Comparison of ENCODE assay signal across 13 cellular contexts in the genomic region with DNA sequence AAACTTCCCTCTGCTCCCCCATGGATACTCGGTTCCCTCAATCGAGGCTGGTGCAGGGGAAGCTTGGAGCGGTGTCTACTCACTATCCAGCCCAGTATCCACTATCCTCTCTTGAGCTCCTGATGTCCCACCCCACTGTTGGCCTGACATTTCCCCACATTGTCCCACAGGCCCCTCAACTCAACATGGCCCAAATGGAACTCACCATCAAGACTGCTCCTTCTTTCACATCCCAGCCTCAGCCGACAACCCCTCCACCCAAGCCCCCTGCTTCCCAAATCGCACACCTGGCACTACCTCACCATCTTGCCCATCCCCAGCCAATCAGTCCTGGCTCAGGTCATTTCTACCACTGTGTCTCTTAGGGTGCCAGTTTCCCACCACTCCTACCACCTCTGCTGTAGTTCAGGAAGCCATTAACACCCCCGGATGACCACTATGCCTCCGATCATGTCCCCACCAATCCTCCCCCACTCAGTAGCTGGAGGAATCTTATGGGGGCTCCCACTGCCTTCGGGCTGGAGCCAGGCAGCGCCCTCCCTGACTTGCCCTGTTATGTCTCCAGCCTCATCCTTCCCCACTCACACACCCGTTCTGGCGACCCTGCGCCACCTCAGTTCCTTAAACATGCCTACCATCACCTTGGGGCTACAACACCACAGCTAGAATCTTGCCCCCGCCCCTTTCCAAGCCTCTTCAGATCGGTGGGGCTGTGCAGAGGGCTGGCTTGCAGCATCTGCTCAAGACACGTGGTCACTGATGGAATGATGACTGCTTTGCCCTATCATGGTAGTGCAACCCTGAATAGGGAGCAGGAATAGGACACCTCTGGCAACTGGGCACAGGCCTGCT.
A peak's percentile ranks its signal among the peaks of the same experiment; 100 is the strongest.
DNase-seq lines count a peak whose midpoint lies in the region; ATAC-seq, FAIRE-seq and TF ChIP-seq lines count a peak whose summit lies in the region.
"Had no signal": no experiment of that assay in that cellular context is flagged by ENCODE, and none has a peak within 500 bp of the region (broad histone marks: within the 10 kb centered on the region; RNA-seq: fewer than 3 reads in every experiment).

No MANE protein-coding gene starts in this region.

- no peak overlapping the region for H3K27ac ChIP-seq in upper lobe of left lung
- H3K27ac ChIP-seq: BLaER1 treated with 17β-estradiol and CSF1 and Interleukin-3, amounts not matched to agents 10 nM and 100 nM had no signal

- no peak for ATAC-seq in activated naive CD8-positive, alpha-beta T cell treated with anti-CD3 and anti-CD28 coated beads, Interleukin-2, amount 10 ng/mL, durations not matched to agents 7 days and 5 days (ENCODE audit: low read depth)
- no peak for ATAC-seq in HG02571 (IDR thresholded peaks at IDR 0.05; ENCODE audit: unreplicated experiment)
- ATAC-seq in upper lobe of left lung (ENCODE audit: low FRiP score in 2 of 2): no peak
- ATAC-seq: HCT116 had no signal

- no peak overlapping the region for H3K4me3 ChIP-seq in bronchial epithelial cell (ENCODE audit: low read depth, low read length)
- H3K4me3 ChIP-seq in upper lobe of left lung: no peak overlapping the region
- H3K4me3 ChIP-seq: BLaER1 treated with 17β-estradiol and CSF1 and Interleukin-3, amounts not matched to agents 10 nM and 100 nM had no signal

- POLR2A ChIA-PET in activated naive CD8-positive, alpha-beta T cell treated with anti-CD3 and anti-CD28 coated beads, Interleukin-2, amount 10 ng/mL, durations not matched to agents 7 days and 5 days (lab: Charles Lee): no interaction called here

- no peaks in the 10 kb centered on the region for H3K9me3 Mint-ChIP-seq in activated naive CD8-positive, alpha-beta T cell treated with anti-CD3 and anti-CD28 coated beads, Interleukin-2, amount 10 ng/mL, durations not matched to agents 7 days and 5 days
- no peaks in the 10 kb centered on the region for H3K9me3 Mint-ChIP-seq in activated naive CD8-positive, alpha-beta T cell treated with anti-CD3 and anti-CD28 coated beads for 36 hours
- no peaks in the 10 kb centered on the region for H3K9me3 Mint-ChIP-seq in neural crest cell

- 93 to 94% methylated on average over 14 to 15 of the region's 15 CpGs for WGBS in upper lobe of left lung, 2 donors

- no peaks in the 10 kb centered on the region for H3K36me3 Mint-ChIP-seq in activated naive CD8-positive, alpha-beta T cell treated with anti-CD3 and anti-CD28 coated beads, Interleukin-2, amount 10 ng/mL, durations not matched to agents 7 days and 5 days
- H3K36me3 Mint-ChIP-seq in activated naive CD8-positive, alpha-beta T cell treated with anti-CD3 and anti-CD28 coated beads for 36 hours: no peaks in the 10 kb centered on the region
- no peaks in the 10 kb centered on the region for H3K36me3 Mint-ChIP-seq in neural crest cell (ENCODE audit: low read depth)
- H3K36me3 Mint-ChIP-seq: CD4-positive, CD25-positive, alpha-beta regulatory T cell had no signal

- H3K27me3 ChIP-seq in bronchial epithelial cell (ENCODE audit: control insufficient read depth, insufficient read depth, low read length) (no peaks in the 10 kb centered on the region), upper lobe of left lung (no peaks in the 10 kb centered on the region)
- H3K27me3 ChIP-seq: BLaER1 treated with 17β-estradiol and CSF1 and Interleukin-3, amounts not matched to agents 10 nM and 100 nM had no signal

- DNase-seq in activated naive CD8-positive, alpha-beta T cell treated with anti-CD3 and anti-CD28 coated beads, Interleukin-2, amount 10 ng/mL, durations not matched to agents 7 days and 5 days: no peak
- DNase-seq in activated naive CD8-positive, alpha-beta T cell treated with anti-CD3 and anti-CD28 coated beads for 36 hours: no peak
- DNase-seq in bronchial epithelial cell (ENCODE audit: low read depth): no peak
- no peak for DNase-seq in neural crest cell (ENCODE audit: low read depth, low spot score)
- no peak for DNase-seq in stimulated activated CD4-positive, alpha-beta T cell treated with anti-CD3 and anti-CD28 coated beads, Interleukin-2, amount 100 ng/mL, for 24 hours
- no peak for DNase-seq in upper lobe of left lung
- DNase-seq: ACHN; CD4-positive, CD25-positive, alpha-beta regulatory T cell; DMS53; IMR-90 had no signal

- TF ChIP-seq POLR2A in upper lobe of left lung (IDR thresholded peaks at IDR 0.05): no peak

- H3K27me3 Mint-ChIP-seq in activated naive CD8-positive, alpha-beta T cell treated with anti-CD3 and anti-CD28 coated beads, Interleukin-2, amount 10 ng/mL, durations not matched to agents 7 days and 5 days: no peaks in the 10 kb centered on the region
- no peaks in the 10 kb centered on the region for H3K27me3 Mint-ChIP-seq in activated naive CD8-positive, alpha-beta T cell treated with anti-CD3 and anti-CD28 coated beads for 36 hours
- H3K27me3 Mint-ChIP-seq in neural crest cell (ENCODE audit: low read depth): no peaks in the 10 kb centered on the region
- H3K27me3 Mint-ChIP-seq: CD4-positive, CD25-positive, alpha-beta regulatory T cell had no signal

- FAIRE-seq in bronchial epithelial cell (lab: Jason Lieb, UNC): peak; percentile 99

- H3K4me3 Mint-ChIP-seq in activated naive CD8-positive, alpha-beta T cell treated with anti-CD3 and anti-CD28 coated beads, Interleukin-2, amount 10 ng/mL, durations not matched to agents 7 days and 5 days: no peak overlapping the region
- H3K4me3 Mint-ChIP-seq in activated naive CD8-positive, alpha-beta T cell treated with anti-CD3 and anti-CD28 coated beads for 36 hours: no peak overlapping the region
- H3K4me3 Mint-ChIP-seq in neural crest cell: no peak overlapping the region

- H3K27ac Mint-ChIP-seq in activated naive CD8-positive, alpha-beta T cell treated with anti-CD3 and anti-CD28 coated beads, Interleukin-2, amount 10 ng/mL, durations not matched to agents 7 days and 5 days: peak overlapping the region; percentile 58
- H3K27ac Mint-ChIP-seq in activated naive CD8-positive, alpha-beta T cell treated with anti-CD3 and anti-CD28 coated beads for 36 hours: no peak overlapping the region
- H3K27ac Mint-ChIP-seq in neural crest cell (ENCODE audit: unreplicated experiment): peak overlapping the region; percentile 79
- H3K27ac Mint-ChIP-seq: CD4-positive, CD25-positive, alpha-beta regulatory T cell had no signal

- peaks cover 8% of the 10 kb centered on the region for H3K4me1 Mint-ChIP-seq in activated naive CD8-positive, alpha-beta T cell treated with anti-CD3 and anti-CD28 coated beads, Interleukin-2, amount 10 ng/mL, durations not matched to agents 7 days and 5 days
- no peaks in the 10 kb centered on the region for H3K4me1 Mint-ChIP-seq in activated naive CD8-positive, alpha-beta T cell treated with anti-CD3 and anti-CD28 coated beads for 36 hours
- peaks cover 27% of the 10 kb centered on the region for H3K4me1 Mint-ChIP-seq in neural crest cell
- H3K4me1 Mint-ChIP-seq: CD4-positive, CD25-positive, alpha-beta regulatory T cell had no signal

- H3K9me3 ChIP-seq in upper lobe of left lung: no peaks in the 10 kb centered on the region
- H3K9me3 ChIP-seq: BLaER1 treated with 17β-estradiol and CSF1 and Interleukin-3, amounts not matched to agents 10 nM and 100 nM had no signal

- H3K4me1 ChIP-seq in upper lobe of left lung: no peaks in the 10 kb centered on the region

- TF ChIP-seq EP300 in upper lobe of left lung (IDR thresholded peaks at IDR 0.05): no peak

- TF ChIP-seq CTCF in bronchial epithelial cell (IDR thresholded peaks at IDR 0.05; ENCODE audit: insufficient read depth, low read length, severe bottlenecking): no peak
- TF ChIP-seq CTCF in neural crest cell (conservative IDR thresholded peaks at IDR 0.05): no peak
- no peak for TF ChIP-seq CTCF in upper lobe of left lung (IDR thresholded peaks at IDR 0.05)

- no peaks in the 10 kb centered on the region for H3K36me3 ChIP-seq in bronchial epithelial cell (ENCODE audit: control insufficient read depth, insufficient read depth, low read length)
- no peaks in the 10 kb centered on the region for H3K36me3 ChIP-seq in upper lobe of left lung
- H3K36me3 ChIP-seq: BLaER1 treated with 17β-estradiol and CSF1 and Interleukin-3, amounts not matched to agents 10 nM and 100 nM had no signal
